Comparison of ENCODE assay signal across 22 cellular contexts in the genomic region with DNA sequence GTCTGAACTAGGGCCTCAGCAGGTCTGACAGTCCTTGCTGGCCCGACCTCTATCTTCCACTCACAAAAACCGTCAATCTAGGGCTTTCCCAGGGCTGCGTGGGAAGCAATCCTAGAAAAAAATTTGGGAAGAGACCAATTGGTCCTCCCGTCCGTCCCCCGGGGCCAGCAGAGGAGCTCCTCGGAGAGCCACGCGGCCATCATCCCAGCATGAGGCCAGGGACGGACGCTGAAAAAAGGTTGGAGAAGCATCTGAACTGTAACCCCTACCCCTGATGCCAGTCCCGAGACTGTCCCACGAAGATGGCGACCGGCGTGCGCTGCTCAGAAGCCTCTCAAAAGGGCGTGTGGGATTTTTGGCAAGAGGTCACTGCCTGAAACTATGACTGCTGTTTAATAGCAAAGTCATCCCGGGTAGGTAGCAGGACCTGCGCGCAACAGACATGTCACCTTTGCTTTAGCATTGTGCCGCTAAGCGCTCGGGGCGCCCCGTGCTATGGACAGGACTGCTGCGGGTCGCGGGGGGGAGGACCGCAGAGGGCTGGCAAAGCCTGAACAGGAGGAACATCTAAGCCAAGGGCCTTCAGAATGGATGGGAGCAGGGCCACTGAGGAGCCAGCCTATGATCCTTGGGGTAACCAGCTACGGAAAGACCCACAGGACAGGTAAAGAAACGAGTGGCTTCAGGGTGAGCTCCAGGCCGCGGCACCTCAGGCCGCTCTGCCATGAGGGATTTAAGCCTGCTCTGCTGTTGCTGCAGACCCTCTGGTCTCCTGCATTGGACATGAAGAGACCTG. TPM values are rescaled to one million over a fixed set of nuclear protein-coding genes. Genes with fewer than 3 reads are reported as not detected.
A peak's percentile ranks its signal among the peaks of the same experiment; 100 is the strongest.
DNase-seq lines count a peak whose midpoint lies in the region; ATAC-seq and TF ChIP-seq lines count a peak whose summit lies in the region.
"Had no signal": no experiment of that assay in that cellular context is flagged by ENCODE, and none has a peak within 500 bp of the region (broad histone marks: within the 10 kb centered on the region; RNA-seq: fewer than 3 reads in every experiment).

No MANE protein-coding gene starts in this region.

- no peak overlapping the region for H3K27ac ChIP-seq in effector memory CD4-positive, alpha-beta T cell (ENCODE audit: insufficient read depth, low read length, poor library complexity, severe bottlenecking)

- H3K27me3 ChIP-seq in effector memory CD4-positive, alpha-beta T cell (replicated peaks; ENCODE audit: control insufficient read depth, insufficient read depth, low read length, poor library complexity, severe bottlenecking), result no peaks in the 10 kb centered on the region
- H3K27me3 ChIP-seq: MG63 had no signal

- peaks cover 95% of the 10 kb centered on the region for H3K36me3 Mint-ChIP-seq in activated T-cell treated with anti-CD3 and anti-CD28 coated beads, Interleukin-2, amount 50 U/mL, for 24 hours (ENCODE audit: low read depth)
- H3K36me3 Mint-ChIP-seq in endothelial cell (ENCODE audit: low read depth, unreplicated experiment), result peaks cover 37% of the 10 kb centered on the region
- H3K36me3 Mint-ChIP-seq in stimulated activated effector memory CD8-positive, alpha-beta T cell treated with anti-CD3 and anti-CD28 coated beads, Interleukin-12 subunit alpha, Interleukin-12 subunit beta, amount 100 ng/mL, for 72 hours, result peaks cover 100% of the 10 kb centered on the region
- peaks cover 0 to 90% (median 8%) of the 10 kb centered on the region in 3 donors for H3K36me3 Mint-ChIP-seq in naive thymus-derived CD8-positive, alpha-beta T cell

- peak overlapping the region; percentile 72 for H3K27ac Mint-ChIP-seq in activated T-cell treated with anti-CD3 and anti-CD28 coated beads, Interleukin-2, amount 50 U/mL, for 24 hours
- peak overlapping the region; percentile 57 for H3K27ac Mint-ChIP-seq in endothelial cell (ENCODE audit: unreplicated experiment)
- peak overlapping the region; percentile 50 for H3K27ac Mint-ChIP-seq in stimulated activated effector memory CD8-positive, alpha-beta T cell treated with anti-CD3 and anti-CD28 coated beads, Interleukin-12 subunit alpha, Interleukin-12 subunit beta, amount 100 ng/mL, for 72 hours
- H3K27ac Mint-ChIP-seq in naive thymus-derived CD8-positive, alpha-beta T cell, result peak overlapping the region in 3 of 10 donors; percentile 18 to 60 (median 53)
- H3K27ac Mint-ChIP-seq: B cell had no signal

- no peak for DNase-seq in activated T-cell treated with anti-CD3 and anti-CD28 coated beads, Interleukin-2, amount 50 U/mL, for 24 hours
- no peak for DNase-seq in activated T-cell treated with anti-CD3 and anti-CD28 coated beads, Interleukin-2, amount 50 U/mL, for 1 hour
- DNase-seq in GM10266 (ENCODE audit: extremely low spot score), result peak; percentile 18
- DNase-seq in endothelial cell (ENCODE audit: low spot score), result no peak
- DNase-seq in stimulated activated effector memory CD8-positive, alpha-beta T cell treated with anti-CD3 and anti-CD28 coated beads, Interleukin-12 subunit alpha, Interleukin-12 subunit beta, amount 100 ng/mL, for 72 hours (ENCODE audit: low spot score in 2 of 2), result no peak
- DNase-seq in naive thymus-derived CD8-positive, alpha-beta T cell, result no peak
- no peak for DNase-seq in effector memory CD4-positive, alpha-beta T cell
- DNase-seq: 8988T, COR-L47, DMS 273 treated with DMSO at 0.1 percent for 48 hours, GOT3, Kasumi-1, MG63, NCI-H1092, NCI-H1436 treated with DMSO at 0.1 percent for 48 hours, NCI-H2029, NCI-H345, NCI-H524 treated with DMSO at 0.1 percent for 48 hours, PC-3 had no signal

- POLR2A ChIA-PET in naive thymus-derived CD8-positive, alpha-beta T cell (lab: Charles Lee), result interaction anchor here (1.3 kb wide), 1 partner anchor 10 kb away, joined by 6 read pairs; a partner anchor contains a TSS

- H3K4me3 Mint-ChIP-seq in activated T-cell treated with anti-CD3 and anti-CD28 coated beads, Interleukin-2, amount 50 U/mL, for 24 hours, result no peak overlapping the region
- peak overlapping the region; percentile 57 for H3K4me3 Mint-ChIP-seq in endothelial cell (ENCODE audit: unreplicated experiment)
- no peak overlapping the region for H3K4me3 Mint-ChIP-seq in stimulated activated effector memory CD8-positive, alpha-beta T cell treated with anti-CD3 and anti-CD28 coated beads, Interleukin-12 subunit alpha, Interleukin-12 subunit beta, amount 100 ng/mL, for 72 hours
- H3K4me3 Mint-ChIP-seq in naive thymus-derived CD8-positive, alpha-beta T cell, result peak overlapping the region in 1 of 10 donors; percentile 51
- H3K4me3 Mint-ChIP-seq: B cell, IgD-negative memory B cell had no signal

- peaks cover 87% of the 10 kb centered on the region for H3K36me3 ChIP-seq in effector memory CD4-positive, alpha-beta T cell (ENCODE audit: control insufficient read depth, insufficient read depth, low read length)

- no peaks in the 10 kb centered on the region for H3K4me1 ChIP-seq in effector memory CD4-positive, alpha-beta T cell (ENCODE audit: control insufficient read depth, insufficient read depth, low read length, poor library complexity, severe bottlenecking)

- peaks cover 16% of the 10 kb centered on the region for H3K4me1 Mint-ChIP-seq in activated T-cell treated with anti-CD3 and anti-CD28 coated beads, Interleukin-2, amount 50 U/mL, for 24 hours (ENCODE audit: low read depth)
- H3K4me1 Mint-ChIP-seq in endothelial cell (ENCODE audit: unreplicated experiment), result no peaks in the 10 kb centered on the region
- H3K4me1 Mint-ChIP-seq in stimulated activated effector memory CD8-positive, alpha-beta T cell treated with anti-CD3 and anti-CD28 coated beads, Interleukin-12 subunit alpha, Interleukin-12 subunit beta, amount 100 ng/mL, for 72 hours, result peaks cover 26% of the 10 kb centered on the region
- peaks cover 0 to 10% (median 3%) of the 10 kb centered on the region in 4 donors for H3K4me1 Mint-ChIP-seq in naive thymus-derived CD8-positive, alpha-beta T cell
- H3K4me1 Mint-ChIP-seq: B cell had no signal

- H3K27me3 Mint-ChIP-seq in activated T-cell treated with anti-CD3 and anti-CD28 coated beads, Interleukin-2, amount 50 U/mL, for 24 hours, result no peaks in the 10 kb centered on the region
- peaks cover 5% of the 10 kb centered on the region for H3K27me3 Mint-ChIP-seq in endothelial cell (ENCODE audit: unreplicated experiment)
- H3K27me3 Mint-ChIP-seq in naive thymus-derived CD8-positive, alpha-beta T cell, result no peaks in the 10 kb centered on the region
- H3K27me3 Mint-ChIP-seq: B cell, IgD-negative memory B cell had no signal

- no peaks in the 10 kb centered on the region for H3K9me3 Mint-ChIP-seq in activated T-cell treated with anti-CD3 and anti-CD28 coated beads, Interleukin-2, amount 50 U/mL, for 24 hours
- H3K9me3 Mint-ChIP-seq in endothelial cell (ENCODE audit: unreplicated experiment), result no peaks in the 10 kb centered on the region
- H3K9me3 Mint-ChIP-seq in stimulated activated effector memory CD8-positive, alpha-beta T cell treated with anti-CD3 and anti-CD28 coated beads, Interleukin-12 subunit alpha, Interleukin-12 subunit beta, amount 100 ng/mL, for 72 hours, result no peaks in the 10 kb centered on the region
- no peaks in the 10 kb centered on the region for H3K9me3 Mint-ChIP-seq in naive thymus-derived CD8-positive, alpha-beta T cell
- H3K9me3 Mint-ChIP-seq: IgD-negative memory B cell had no signal

- no peak overlapping the region for H3K4me3 ChIP-seq in effector memory CD4-positive, alpha-beta T cell (ENCODE audit: insufficient read depth, low read depth, low read length, poor library complexity, severe bottlenecking)
- H3K4me3 ChIP-seq: MG63 had no signal

- TF ChIP-seq CTCF in GM10266 (IDR thresholded peaks at IDR 0.05; ENCODE audit: control insufficient read depth, insufficient read depth, low read depth, missing control alignments) (no peak), endothelial cell (IDR thresholded peaks at IDR 0.05; ENCODE audit: unreplicated experiment) (no peak)

- H3K9me3 ChIP-seq in effector memory CD4-positive, alpha-beta T cell (ENCODE audit: control insufficient read depth, low read length), result no peaks in the 10 kb centered on the region
- H3K9me3 ChIP-seq: MG63 had no signal

- ATAC-seq in stimulated activated effector memory CD8-positive, alpha-beta T cell treated with anti-CD3 and anti-CD28 coated beads, Interleukin-12 subunit alpha, Interleukin-12 subunit beta, amount 100 ng/mL, for 72 hours, result no peak
- no peak for ATAC-seq in naive thymus-derived CD8-positive, alpha-beta T cell
- no peak for ATAC-seq in GM21529 (IDR thresholded peaks at IDR 0.05; ENCODE audit: unreplicated experiment)
- ATAC-seq: PC-3 had no signal

RNA-seq across cellular contexts. Expression of a gene that starts 10.6 kb away (rescaled TPM):
- total RNA-seq in endothelial cell (ENCODE audit: unreplicated experiment), result 36.5 TPM
- total RNA-seq in naive thymus-derived CD8-positive, alpha-beta T cell, result 10 to 100 TPM; 74.2 to 86.9 TPM
- 10 to 100 TPM; 12.8 to 16.7 (median 14.2) TPM for polyA plus RNA-seq in naive thymus-derived CD8-positive, alpha-beta T cell

RNA-seq across cellular contexts. Expression of a gene that starts 36.7 kb away (rescaled TPM):
- 136 TPM for total RNA-seq in endothelial cell (ENCODE audit: unreplicated experiment)
- 100 to 1,000 TPM; 172 to 180 TPM for total RNA-seq in naive thymus-derived CD8-positive, alpha-beta T cell
- 10 to 100 TPM; 10.6 to 37.2 (median 11.5) TPM for polyA plus RNA-seq in naive thymus-derived CD8-positive, alpha-beta T cell

RNA-seq across cellular contexts. Expression of a gene that starts 49.8 kb away (rescaled TPM):
- 160 TPM for total RNA-seq in endothelial cell (ENCODE audit: unreplicated experiment)
- 100 to 1,000 TPM; 231 to 232 TPM for total RNA-seq in naive thymus-derived CD8-positive, alpha-beta T cell
- polyA plus RNA-seq in naive thymus-derived CD8-positive, alpha-beta T cell, result 10 to 100 TPM; 38.7 to 80.7 (median 40.6) TPM
